ENCODE assay signal across 1 cellular context in the genomic region with DNA sequence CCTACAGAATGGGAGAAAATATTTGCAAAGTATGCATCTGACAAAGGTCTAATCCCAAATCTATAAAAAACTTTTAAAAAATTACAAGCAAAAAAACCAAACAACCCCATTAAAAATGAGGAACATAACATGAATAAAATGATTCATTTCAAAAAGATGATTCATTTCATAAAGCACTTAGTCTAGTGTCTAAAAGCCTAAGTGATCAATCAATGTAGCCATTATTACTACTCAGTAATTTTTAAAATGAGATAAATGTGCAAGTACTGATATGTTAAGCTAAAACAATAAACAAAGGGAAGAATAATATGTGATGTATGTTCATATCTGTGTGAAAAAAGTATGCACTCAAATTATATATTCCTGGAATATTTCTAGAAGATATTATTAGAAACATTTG.
TF ChIP-seq lines count a peak whose summit lies in the region.

No MANE protein-coding gene starts in this region.

TF ChIP-seq in GM12878, 131 proteins besides CTCF, POLR2A, EP300 and RAD21 (continued from another document):
- TF ChIP-seq, protein P1, sequence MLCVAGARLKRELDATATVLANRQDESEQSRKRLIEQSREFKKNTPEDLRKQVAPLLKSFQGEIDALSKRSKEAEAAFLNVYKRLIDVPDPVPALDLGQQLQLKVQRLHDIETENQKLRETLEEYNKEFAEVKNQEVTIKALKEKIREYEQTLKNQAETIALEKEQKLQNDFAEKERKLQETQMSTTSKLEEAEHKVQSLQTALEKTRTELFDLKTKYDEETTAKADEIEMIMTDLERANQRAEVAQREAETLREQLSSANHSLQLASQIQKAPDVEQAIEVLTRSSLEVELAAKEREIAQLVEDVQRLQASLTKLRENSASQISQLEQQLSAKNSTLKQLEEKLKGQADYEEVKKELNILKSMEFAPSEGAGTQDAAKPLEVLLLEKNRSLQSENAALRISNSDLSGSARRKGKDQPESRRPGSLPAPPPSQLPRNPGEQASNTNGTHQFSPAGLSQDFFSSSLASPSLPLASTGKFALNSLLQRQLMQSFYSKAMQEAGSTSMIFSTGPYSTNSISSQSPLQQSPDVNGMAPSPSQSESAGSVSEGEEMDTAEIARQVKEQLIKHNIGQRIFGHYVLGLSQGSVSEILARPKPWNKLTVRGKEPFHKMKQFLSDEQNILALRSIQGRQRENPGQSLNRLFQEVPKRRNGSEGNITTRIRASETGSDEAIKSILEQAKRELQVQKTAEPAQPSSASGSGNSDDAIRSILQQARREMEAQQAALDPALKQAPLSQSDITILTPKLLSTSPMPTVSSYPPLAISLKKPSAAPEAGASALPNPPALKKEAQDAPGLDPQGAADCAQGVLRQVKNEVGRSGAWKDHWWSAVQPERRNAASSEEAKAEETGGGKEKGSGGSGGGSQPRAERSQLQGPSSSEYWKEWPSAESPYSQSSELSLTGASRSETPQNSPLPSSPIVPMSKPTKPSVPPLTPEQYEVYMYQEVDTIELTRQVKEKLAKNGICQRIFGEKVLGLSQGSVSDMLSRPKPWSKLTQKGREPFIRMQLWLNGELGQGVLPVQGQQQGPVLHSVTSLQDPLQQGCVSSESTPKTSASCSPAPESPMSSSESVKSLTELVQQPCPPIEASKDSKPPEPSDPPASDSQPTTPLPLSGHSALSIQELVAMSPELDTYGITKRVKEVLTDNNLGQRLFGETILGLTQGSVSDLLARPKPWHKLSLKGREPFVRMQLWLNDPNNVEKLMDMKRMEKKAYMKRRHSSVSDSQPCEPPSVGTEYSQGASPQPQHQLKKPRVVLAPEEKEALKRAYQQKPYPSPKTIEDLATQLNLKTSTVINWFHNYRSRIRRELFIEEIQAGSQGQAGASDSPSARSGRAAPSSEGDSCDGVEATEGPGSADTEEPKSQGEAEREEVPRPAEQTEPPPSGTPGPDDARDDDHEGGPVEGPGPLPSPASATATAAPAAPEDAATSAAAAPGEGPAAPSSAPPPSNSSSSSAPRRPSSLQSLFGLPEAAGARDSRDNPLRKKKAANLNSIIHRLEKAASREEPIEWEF (IDR thresholded peaks at IDR 0.05; ENCODE audit: insufficient replicate concordance, low read depth, low read length): no peak
- TF ChIP-seq JUNB (IDR thresholded peaks at IDR 0.05) (peak; percentile 82), EZH2 (IDR thresholded peaks at IDR 0.05; ENCODE audit: borderline replicate concordance, control insufficient read depth, low read depth, low read length) (no peak), FOS (IDR thresholded peaks at IDR 0.05; ENCODE audit: borderline replicate concordance, extremely low read depth, insufficient read length) (no peak), NRF1 (conservative IDR thresholded peaks at IDR 0.05; ENCODE audit: low read depth, low read length) (no peak)
- TF ChIP-seq, protein P2, sequence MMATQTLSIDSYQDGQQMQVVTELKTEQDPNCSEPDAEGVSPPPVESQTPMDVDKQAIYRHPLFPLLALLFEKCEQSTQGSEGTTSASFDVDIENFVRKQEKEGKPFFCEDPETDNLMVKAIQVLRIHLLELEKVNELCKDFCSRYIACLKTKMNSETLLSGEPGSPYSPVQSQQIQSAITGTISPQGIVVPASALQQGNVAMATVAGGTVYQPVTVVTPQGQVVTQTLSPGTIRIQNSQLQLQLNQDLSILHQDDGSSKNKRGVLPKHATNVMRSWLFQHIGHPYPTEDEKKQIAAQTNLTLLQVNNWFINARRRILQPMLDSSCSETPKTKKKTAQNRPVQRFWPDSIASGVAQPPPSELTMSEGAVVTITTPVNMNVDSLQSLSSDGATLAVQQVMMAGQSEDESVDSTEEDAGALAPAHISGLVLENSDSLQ (IDR thresholded peaks at IDR 0.05): peak; percentile 76
